20 cellular contexts compared by ENCODE assay signal in the genomic region with DNA sequence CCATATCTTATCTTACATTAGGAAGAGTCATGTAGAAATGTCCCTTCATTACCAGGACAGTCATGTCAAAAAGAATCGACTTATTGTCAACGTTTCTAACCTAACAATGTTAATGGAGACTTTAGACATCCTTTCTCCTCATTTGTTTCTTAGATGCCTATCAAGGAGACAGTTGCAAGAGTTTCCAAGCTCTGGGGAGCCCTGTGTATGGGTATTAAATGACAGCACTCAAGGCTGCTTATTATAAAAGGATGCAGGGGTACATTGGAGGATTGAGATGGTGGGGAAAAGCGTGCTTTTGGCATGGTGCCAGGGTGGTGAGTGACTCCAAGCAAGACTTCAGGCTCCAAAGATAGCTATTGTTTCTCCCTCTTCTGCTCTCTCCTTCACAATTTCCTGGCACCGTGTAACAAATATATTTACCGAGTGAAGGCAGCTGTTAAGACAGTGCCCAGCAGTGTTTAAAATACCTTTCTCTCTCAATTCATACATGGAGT.
DNase-seq lines count a peak whose midpoint lies in the region; ATAC-seq lines count a peak whose summit lies in the region.
"Had no signal": no experiment of that assay in that cellular context is flagged by ENCODE, and none has a peak within 500 bp of the region (broad histone marks: within the 10 kb centered on the region; RNA-seq: fewer than 3 reads in every experiment).

No MANE protein-coding gene starts in this region.

- no peak overlapping the region for H3K9ac ChIP-seq in mesendoderm (ENCODE audit: low read length)

- no peaks in the 10 kb centered on the region for H3K27me3 ChIP-seq in mesendoderm (ENCODE audit: insufficient read depth, low read length, poor library complexity)
- H3K27me3 ChIP-seq: heart right ventricle, neutrophil, Peyer's patch, SJSA1 had no signal

- no peak overlapping the region for H4K8ac ChIP-seq in mesendoderm (ENCODE audit: low read depth, low read length)

- no peaks in the 10 kb centered on the region for H3K36me3 ChIP-seq in mesendoderm (ENCODE audit: control insufficient read depth, insufficient read depth, low read length)
- H3K36me3 ChIP-seq: heart right ventricle, neutrophil, Peyer's patch, SJSA1 had no signal

- no peak overlapping the region for H3K4me3 ChIP-seq in mesendoderm (ENCODE audit: low read length)
- H3K4me3 ChIP-seq: heart right ventricle, Peyer's patch, SJSA1, skin epidermis had no signal

- H4K5ac ChIP-seq in mesendoderm (ENCODE audit: low read length): no peak overlapping the region

- no peak overlapping the region for H3K4me2 ChIP-seq in mesendoderm (ENCODE audit: low read length)

- no peak overlapping the region for H3K18ac ChIP-seq in mesendoderm (ENCODE audit: low read length)

- H2BK5ac ChIP-seq in mesendoderm (ENCODE audit: low read length): no peak overlapping the region

- H3K4me1 ChIP-seq in mesendoderm (ENCODE audit: control insufficient read depth, low read depth, low read length): no peaks in the 10 kb centered on the region
- H3K4me1 ChIP-seq: Peyer's patch, SJSA1 had no signal

- no peak overlapping the region for H3K27ac ChIP-seq in mesendoderm (ENCODE audit: low read depth, low read length)
- H3K27ac ChIP-seq: heart right ventricle, neutrophil, Peyer's patch, SJSA1, skin epidermis had no signal

- H3K79me2 ChIP-seq in mesendoderm (ENCODE audit: control insufficient read depth, insufficient read depth, low read length): no peaks in the 10 kb centered on the region

- no CpG with 5 or more reads among the region's 5 CpGs for WGBS in mesendoderm (ENCODE audit: extremely low coverage, insufficient coverage, low lambda C conversion rate)

- DNase-seq in NCI-H1417 (lab: John Stamatoyannopoulos, UW) (peak in 2 of 3 experiments; percentile 14 to 79), NCI-H1417 treated with DMSO at 0.1 percent for 48 hours (lab: John Stamatoyannopoulos, UW) (no peak), NCI-H1092 treated with DMSO at 0.1 percent for 48 hours (lab: John Stamatoyannopoulos, UW) (peak; percentile 51), NCI-H524 (lab: John Stamatoyannopoulos, UW) (peak; percentile 74 to 92), mesendoderm (no peak), GOT3 (lab: John Stamatoyannopoulos, UW) (no peak), GM19240 (ENCODE audit: insufficient read length, low spot score) (no peak)
- DNase-seq: activated CD4-positive, alpha-beta T cell treated with anti-CD3 and anti-CD28 coated beads for 48 hours; activated T-cell treated with anti-CD3 and anti-CD28 coated beads, Interleukin-2, amount 50 U/mL, for 24 hours; CD8-positive, alpha-beta T cell; heart right ventricle; Karpas-422; Peyer's patch; stimulated activated CD4-positive, alpha-beta T cell treated with anti-CD3 and anti-CD28 coated beads, Interleukin-1b, Interleukin-23, amount 100 ng/mL, for 48 hours; T-helper 17 cell; trophoblast cell had no signal

- H3K4ac ChIP-seq in mesendoderm (ENCODE audit: low read depth, low read length): no peak overlapping the region

- H2AK5ac ChIP-seq in mesendoderm (ENCODE audit: low read length): no peak overlapping the region

- H3K56ac ChIP-seq in mesendoderm (ENCODE audit: low read length): no peak overlapping the region

- no peak for ATAC-seq in HG03196 (IDR thresholded peaks at IDR 0.05; ENCODE audit: unreplicated experiment)
- ATAC-seq: CD8-positive, alpha-beta T cell; heart right ventricle; T-helper 17 cell had no signal

- no peak overlapping the region for H2BK15ac ChIP-seq in mesendoderm (replicated peaks; ENCODE audit: low read depth)

- no peaks in the 10 kb centered on the region for H3K79me1 ChIP-seq in mesendoderm (ENCODE audit: low read length)

- peak overlapping the region; percentile 78 for H2BK120ac ChIP-seq in mesendoderm (ENCODE audit: low read depth, low read length)

- no peak overlapping the region for H3K23ac ChIP-seq in mesendoderm (ENCODE audit: low read length)

Comparison
In these comparisons a context has a peak if more than half of its experiments do, and no peak if none do; other contexts are left out.
1. DNase-seq: peak in NCI-H1417 (2 of 3), NCI-H1092 treated with DMSO at 0.1 percent for 48 hours (single experiment) and NCI-H524 (2 of 2); none in NCI-H1417 treated with DMSO at 0.1 percent for 48 hours (single experiment), mesendoderm (single experiment), GOT3 (single experiment) and GM19240 (single experiment).